ENCODE assay signal across 8 cellular contexts in the genomic region with DNA sequence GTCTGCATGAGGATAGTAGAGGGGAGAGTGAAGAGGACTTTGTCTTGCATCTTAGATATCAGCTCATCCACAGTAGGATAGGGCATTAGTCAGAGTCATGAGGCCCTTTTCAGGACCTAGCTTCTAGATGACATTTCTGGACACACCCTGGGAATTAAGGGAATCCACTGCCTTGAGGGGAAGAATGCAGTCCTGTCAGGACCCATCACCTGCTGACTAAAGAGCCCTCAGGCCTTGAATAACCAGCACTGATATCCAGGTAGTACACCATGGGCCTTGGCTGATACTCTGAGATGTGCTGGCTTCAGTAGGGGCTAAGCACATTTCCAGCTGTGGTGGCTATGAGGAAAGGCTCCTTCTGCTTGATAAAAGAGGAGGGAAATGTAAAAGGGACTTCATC.
"Had no signal": no experiment of that assay in that cellular context is flagged by ENCODE, and none has a peak within 500 bp of the region (broad histone marks: within the 10 kb centered on the region; RNA-seq: fewer than 3 reads in every experiment).

No MANE protein-coding gene starts in this region.

- DNase-seq: H9, HCEC 1CT, IMR-90 had no signal

- FAIRE-seq: H1, H54, HTR-8/SVneo, K562 had no signal

- H3K4me2 ChIP-seq: GM23338 had no signal

- H2AFZ ChIP-seq: GM23338 had no signal

- H3K4me3 ChIP-seq: GM23338, K562 had no signal

- ATAC-seq: GM23338, K562 had no signal
